ENCODE assay signal across 11 cellular contexts in the genomic region with DNA sequence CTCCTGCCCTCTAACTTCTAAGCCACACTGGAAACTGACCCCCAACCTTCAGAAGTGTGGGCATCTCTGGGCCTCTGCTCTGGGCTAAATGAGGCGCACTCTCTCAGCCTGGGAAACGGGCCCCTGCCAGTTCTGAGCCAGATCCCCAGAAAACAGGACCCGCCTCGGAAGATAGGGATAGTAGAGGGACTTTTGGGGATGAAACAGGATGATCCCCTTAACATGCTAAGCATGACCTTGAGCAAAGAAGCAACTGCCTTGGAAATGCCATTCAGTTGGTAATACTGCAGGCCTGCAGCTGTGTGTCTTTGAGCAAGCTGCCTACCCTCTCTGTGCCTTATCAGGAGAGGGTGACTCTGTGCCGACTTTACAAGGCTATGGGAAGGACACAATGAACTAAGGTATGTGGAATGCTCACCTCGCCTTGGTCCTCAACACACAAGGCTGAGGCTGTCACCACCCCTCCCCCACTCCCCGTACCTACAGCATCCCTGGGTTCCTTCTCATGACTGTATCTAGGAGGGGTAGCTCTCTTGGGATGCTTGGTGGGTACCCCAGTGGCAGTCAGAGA. TPM values are rescaled to one million over a fixed set of nuclear protein-coding genes. Genes with fewer than 3 reads are reported as not detected.
A peak's percentile ranks its signal among the peaks of the same experiment; 100 is the strongest.
DNase-seq lines count a peak whose midpoint lies in the region; ATAC-seq and TF ChIP-seq lines count a peak whose summit lies in the region.
"Had no signal": no experiment of that assay in that cellular context is flagged by ENCODE, and none has a peak within 500 bp of the region (broad histone marks: within the 10 kb centered on the region; RNA-seq: fewer than 3 reads in every experiment).

No MANE protein-coding gene starts in this region.

- H3K27ac Mint-ChIP-seq in activated naive CD8-positive, alpha-beta T cell treated with anti-CD3 and anti-CD28 coated beads, Interleukin-2, amount 50 U/mL, for 24 hours = no peak overlapping the region
- H3K27ac Mint-ChIP-seq: activated CD8-positive, alpha-beta T cell treated with anti-CD3 and anti-CD28 coated beads, Interleukin-2, amount 10 ng/mL, durations not matched to agents 7 days and 5 days had no signal

- no peak overlapping the region for H3K4me3 Mint-ChIP-seq in activated naive CD8-positive, alpha-beta T cell treated with anti-CD3 and anti-CD28 coated beads, Interleukin-2, amount 50 U/mL, for 24 hours
- H3K4me3 Mint-ChIP-seq: activated CD8-positive, alpha-beta T cell treated with anti-CD3 and anti-CD28 coated beads, Interleukin-2, amount 10 ng/mL, durations not matched to agents 7 days and 5 days had no signal

- H3K36me3 Mint-ChIP-seq in activated naive CD8-positive, alpha-beta T cell treated with anti-CD3 and anti-CD28 coated beads, Interleukin-2, amount 50 U/mL, for 24 hours (ENCODE audit: low read depth) = peaks cover 7% of the 10 kb centered on the region

- no peaks in the 10 kb centered on the region for H3K27me3 Mint-ChIP-seq in activated naive CD8-positive, alpha-beta T cell treated with anti-CD3 and anti-CD28 coated beads, Interleukin-2, amount 50 U/mL, for 24 hours

- intact Hi-C loops in heart left ventricle (cut with DNase I) = loop anchor here in 5 of 10 donors (5.0 to 10.0 kb wide), 7 partner anchors 59 to 401 kb away; partner anchors contain the start of gene UBC (in 1 of the 5)
- intact Hi-C loops in Right ventricle myocardium superior (cut with DNase I) = loop anchor here (10.0 kb wide), 1 partner anchor 129 kb away; no protein-coding TSS in a partner anchor
- intact Hi-C loops in dorsolateral prefrontal cortex (cut with DNase I) = loop anchor here in 1 of 2 donors (2.0 to 5.0 kb wide), 3 partner anchors 39 to 254 kb away; no protein-coding TSS in a partner anchor
- intact Hi-C loops in upper lobe of right lung (cut with DNase I) = no loop called here

- H3K36me3 ChIP-seq in heart left ventricle (peaks cover 0 to 12% (median 3%) of the 10 kb centered on the region in 9 donors), muscle layer of colon (ENCODE audit: insufficient read depth, low read length) (peaks cover 4% of the 10 kb centered on the region), upper lobe of right lung (no peaks in the 10 kb centered on the region)

- no peaks in the 10 kb centered on the region for H3K9me3 Mint-ChIP-seq in activated naive CD8-positive, alpha-beta T cell treated with anti-CD3 and anti-CD28 coated beads, Interleukin-2, amount 50 U/mL, for 24 hours

- H3K27me3 ChIP-seq in heart left ventricle = no peaks in the 10 kb centered on the region
- no peaks in the 10 kb centered on the region for H3K27me3 ChIP-seq in dorsolateral prefrontal cortex
- H3K27me3 ChIP-seq in muscle layer of colon (ENCODE audit: control insufficient read depth in 1 of 2, insufficient read depth in 2 of 2, low read length in 2 of 2) = no peaks in the 10 kb centered on the region
- H3K27me3 ChIP-seq in upper lobe of right lung = no peaks in the 10 kb centered on the region

- H3K4me1 ChIP-seq in heart left ventricle (peaks cover 12 to 99% (median 86%) of the 10 kb centered on the region in 12 donors), muscle layer of colon (ENCODE audit: insufficient read depth, low read length) (peaks cover 76% of the 10 kb centered on the region), upper lobe of right lung (peaks cover 65% of the 10 kb centered on the region)

- H3K4me3 ChIP-seq in heart left ventricle (no peak overlapping the region), dorsolateral prefrontal cortex (peak overlapping the region in 13 of 59 donors; percentile 2 to 36 (median 17)), muscle layer of colon (ENCODE audit: low read depth in 1 of 2, low read length in 2 of 2) (peak overlapping the region in 1 of 2 donors; percentile 24), upper lobe of right lung (no peak overlapping the region)

- TF ChIP-seq POLR2A in heart left ventricle (IDR thresholded peaks at IDR 0.05) = no peak

- no peak for TF ChIP-seq CTCF in heart left ventricle (IDR thresholded peaks at IDR 0.05)
- TF ChIP-seq CTCF in dorsolateral prefrontal cortex (IDR thresholded peaks at IDR 0.05 in 54 of 56, conservative IDR thresholded peaks at IDR 0.05 in 2 of 56; ENCODE audit: low read depth in 1 of 56, partially characterized antibody in 56 of 56) = no peak
- TF ChIP-seq CTCF in upper lobe of right lung (IDR thresholded peaks at IDR 0.05) = no peak

- 64 to 69% (median 68%) methylated on average over 6 to 7 of the region's 7 CpGs for WGBS in heart left ventricle, 4 donors

- DNase-seq in heart left ventricle = no peak
- DNase-seq in Right ventricle myocardium superior = no peak
- no peak for DNase-seq in dorsolateral prefrontal cortex
- DNase-seq in upper lobe of right lung = no peak
- no peak for DNase-seq in NCI-H187 (lab: John Stamatoyannopoulos, UW)
- no peak for DNase-seq in activated naive CD8-positive, alpha-beta T cell treated with anti-CD3 and anti-CD28 coated beads, Interleukin-2, amount 50 U/mL, for 24 hours
- DNase-seq: activated CD8-positive, alpha-beta T cell treated with anti-CD3 and anti-CD28 coated beads, Interleukin-2, amount 10 ng/mL, durations not matched to agents 7 days and 5 days; central memory CD4-positive, alpha-beta T cell; stimulated activated CD4-positive, alpha-beta T cell treated with anti-CD3 and anti-CD28 coated beads, Interleukin-15, amount 100 ng/mL, for 24 hours had no signal

- ATAC-seq in heart left ventricle (no peak), Right ventricle myocardium superior (ENCODE audit: poor library complexity) (no peak), upper lobe of right lung (peak; percentile 1), HG02678 (IDR thresholded peaks at IDR 0.05; ENCODE audit: unreplicated experiment) (no peak)
- ATAC-seq in activated naive CD8-positive, alpha-beta T cell treated with anti-CD3 and anti-CD28 coated beads, Interleukin-2, amount 50 U/mL, for 24 hours = no peak
- ATAC-seq: activated CD8-positive, alpha-beta T cell treated with anti-CD3 and anti-CD28 coated beads, Interleukin-2, amount 10 ng/mL, durations not matched to agents 7 days and 5 days had no signal

- peaks cover 20% of the 10 kb centered on the region for H3K4me1 Mint-ChIP-seq in activated naive CD8-positive, alpha-beta T cell treated with anti-CD3 and anti-CD28 coated beads, Interleukin-2, amount 50 U/mL, for 24 hours

- H3K27ac ChIP-seq in heart left ventricle (peak overlapping the region; percentile 19 to 83 (median 68)), dorsolateral prefrontal cortex (peak overlapping the region; percentile 46 to 100 (median 89)), muscle layer of colon (ENCODE audit: low read depth, low read length) (peak overlapping the region; percentile 12), upper lobe of right lung (peak overlapping the region; percentile 71)

- H3K9ac ChIP-seq in muscle layer of colon (ENCODE audit: low read length) = peak overlapping the region; percentile 50

- H3K9me3 ChIP-seq in heart left ventricle (peaks cover 0 to 3% (median 0%) of the 10 kb centered on the region in 12 donors), muscle layer of colon (ENCODE audit: low read length) (no peaks in the 10 kb centered on the region), upper lobe of right lung (no peaks in the 10 kb centered on the region)

RNA-seq across cellular contexts. Expression of gene NCOR2, which starts 54.0 kb away (rescaled TPM):
- total RNA-seq in heart left ventricle (100 to 1,000 TPM in 8 of 9 donors, 10 to 100 TPM in 1; 66.9 to 184 (median 132) TPM), Right ventricle myocardium superior (133 TPM), dorsolateral prefrontal cortex (100 to 1,000 TPM; 202 to 379 (median 273) TPM), upper lobe of right lung (336 TPM)
- polyA plus RNA-seq in heart left ventricle = 10 to 100 TPM; 62.1 to 67.0 TPM

Comparison
In these comparisons a context has a peak if more than half of its experiments do, and no peak if none do; other contexts are left out.
1. H3K27ac ChIP-seq: peak in every context shown above with its lines; median percentile 89 in dorsolateral prefrontal cortex; 71 in upper lobe of right lung; 68 in heart left ventricle; 12 in muscle layer of colon.